18 cellular contexts compared by ENCODE assay signal in the genomic region with DNA sequence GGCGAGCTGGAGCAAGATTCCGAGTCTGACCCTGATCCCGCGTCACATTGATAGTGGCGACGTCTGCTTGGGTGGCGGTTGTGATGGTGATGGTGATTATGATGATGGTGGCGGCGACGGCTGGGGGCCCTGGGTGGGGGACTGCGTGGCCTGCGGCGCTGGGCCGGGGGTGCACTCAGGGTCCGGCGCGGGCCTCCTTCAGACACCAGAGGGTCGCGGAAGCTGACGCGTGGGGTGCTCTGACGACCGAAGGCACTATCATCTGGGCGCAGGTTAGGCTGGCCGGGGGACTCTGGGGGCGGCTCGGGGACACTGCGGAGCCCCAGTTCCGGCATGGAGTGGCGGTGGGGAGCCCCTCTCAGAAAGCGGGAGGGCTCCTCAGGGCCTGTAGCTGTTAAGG.
"Had no signal": no experiment of that assay in that cellular context is flagged by ENCODE, and none has a peak within 500 bp of the region (broad histone marks: within the 10 kb centered on the region; RNA-seq: fewer than 3 reads in every experiment).

No MANE protein-coding gene starts in this region.

- H3K36me3 ChIP-seq: prostate gland had no signal

- H3K4me1 ChIP-seq: prostate gland had no signal

- H3K9me3 ChIP-seq: adrenal gland, mucosa of descending colon, prostate gland, spleen had no signal

- DNase-seq: activated CD4-positive, alpha-beta T cell treated with anti-CD3 and anti-CD28 coated beads for 4 hours; activated CD8-positive, alpha-beta memory T cell treated with anti-CD3 and anti-CD28 coated beads, Interleukin-2, amount 50 U/mL, for 48 hours; activated CD8-positive, alpha-beta T cell treated with anti-CD3 and anti-CD28 coated beads, Interleukin-2, amount 10 ng/mL, durations not matched to agents 7 days and 5 days; activated naive CD4-positive, alpha-beta T cell treated with anti-CD3 and anti-CD28 coated beads for 36 hours; central memory CD4-positive, alpha-beta T cell; effector memory CD8-positive, alpha-beta T cell; natural killer cell; occipital lobe; spleen; stimulated activated CD4-positive, alpha-beta T cell treated with anti-CD3 and anti-CD28 coated beads, Interleukin-2, amount 100 ng/mL, for 24 hours; stimulated activated naive CD8-positive, alpha-beta T cell treated with anti-CD3 and anti-CD28 coated beads, Interleukin-15, Interleukin-2, amounts not matched to agents 100 U/mL and 50 U/mL, for 24 hours; T1000 had no signal

- H3K4me3 ChIP-seq: adrenal gland, lung, mucosa of descending colon, prostate gland had no signal

- H3K27me3 Mint-ChIP-seq: effector memory CD8-positive, alpha-beta T cell had no signal

- H3K27me3 ChIP-seq: adrenal gland, spleen had no signal

- ATAC-seq: activated CD8-positive, alpha-beta T cell treated with anti-CD3 and anti-CD28 coated beads, Interleukin-2, amount 10 ng/mL, durations not matched to agents 7 days and 5 days; effector memory CD8-positive, alpha-beta T cell; natural killer cell; sciatic nerve; stimulated activated naive CD8-positive, alpha-beta T cell treated with anti-CD3 and anti-CD28 coated beads, Interleukin-15, Interleukin-2, amounts not matched to agents 100 U/mL and 50 U/mL, for 24 hours had no signal

- H3K9me3 Mint-ChIP-seq: activated naive CD4-positive, alpha-beta T cell treated with anti-CD3 and anti-CD28 coated beads for 36 hours; effector memory CD8-positive, alpha-beta T cell; natural killer cell had no signal

- H3K36me3 Mint-ChIP-seq: natural killer cell had no signal

- H3K4me3 Mint-ChIP-seq: activated CD8-positive, alpha-beta T cell treated with anti-CD3 and anti-CD28 coated beads, Interleukin-2, amount 10 ng/mL, durations not matched to agents 7 days and 5 days; activated naive CD4-positive, alpha-beta T cell treated with anti-CD3 and anti-CD28 coated beads for 36 hours; effector memory CD8-positive, alpha-beta T cell; natural killer cell had no signal

- FAIRE-seq: urothelium cell line had no signal
